Comparison of ENCODE assay signal across 18 cellular contexts in genomic region chr1:225511828-225512381, GRCh38.
DNase-seq lines count a peak whose midpoint lies in the region; FAIRE-seq and TF ChIP-seq lines count a peak whose summit lies in the region.
"Had no signal": no experiment of that assay in that cellular context is flagged by ENCODE, and none has a peak within 500 bp of the region (broad histone marks: within the 10 kb centered on the region; RNA-seq: fewer than 3 reads in every experiment).

No MANE protein-coding gene starts in this region.

- POLR2A ChIA-PET in PC-9 (lab: Charles Lee; ENCODE audit: unreplicated experiment), result no interaction called here

- H3K4me2 ChIP-seq in PC-9 (no peak overlapping the region), smooth muscle cell (no peak overlapping the region)

- DNase-seq in H54 (ENCODE audit: insufficient read length, low spot score), result no peak
- no peak for DNase-seq in PC-9
- no peak for DNase-seq in dorsolateral prefrontal cortex
- no peak for DNase-seq in smooth muscle cell (lab: John Stamatoyannopoulos, UW; ENCODE audit: unreplicated experiment)
- DNase-seq in AG08396 (ENCODE audit: low spot score), result no peak
- no peak for DNase-seq in cerebellum (ENCODE audit: low spot score)
- DNase-seq in SW 1271 (lab: John Stamatoyannopoulos, UW), result no peak
- DNase-seq: ACHN; C1 segment of cervical spinal cord; Calu3; CD4-positive, alpha-beta T cell; DMS 273 treated with DMSO at 0.1 percent for 48 hours; DMS79 treated with DMSO at 0.1 percent for 48 hours; EL; GDM1; H7 had no signal

- H3K27ac ChIP-seq in PC-9, result peak overlapping the region; percentile 24; the same call in 1 of the 2 replicates
- peak overlapping the region in 48 of 59 donors; percentile 2 to 99 (median 92) for H3K27ac ChIP-seq in dorsolateral prefrontal cortex
- peak overlapping the region; percentile 19 for H3K27ac ChIP-seq in smooth muscle cell (ENCODE audit: low read depth)

- BruUV-seq in PC-9 (replicated peaks; lab: Mats Ljungman, UMichigan), result no TSS peak

- no peak overlapping the region for H2AFZ ChIP-seq in PC-9
- H2AFZ ChIP-seq in smooth muscle cell (ENCODE audit: low read depth), result no peak overlapping the region

- H3K9me2 ChIP-seq in PC-9 (ENCODE audit: insufficient read depth), result no peaks in the 10 kb centered on the region

- 0 out of 2 replicates have a peak, but pooled peaks cover 3% of the 10 kb centered on the region for H3K79me2 ChIP-seq in PC-9 (ENCODE audit: low read depth)
- H3K79me2 ChIP-seq in smooth muscle cell (ENCODE audit: low read depth), result peaks cover 26% of the 10 kb centered on the region

- intact Hi-C loops in PC-9 (cut with micrococcal nuclease; ENCODE audit: unreplicated experiment) (no loop called here), dorsolateral prefrontal cortex (cut with DNase I) (no loop called here)

- H3K9ac ChIP-seq in smooth muscle cell (ENCODE audit: low read depth), result no peak overlapping the region

- H3K36me3 ChIP-seq in PC-9 (ENCODE audit: low read depth), result peaks cover 23% of the 10 kb centered on the region
- peaks cover 9% of the 10 kb centered on the region for H3K36me3 ChIP-seq in smooth muscle cell (ENCODE audit: low read depth)

- FAIRE-seq in H54 (lab: Jason Lieb, UNC), result peak; percentile 50
- FAIRE-seq: GM19239, K562 had no signal

- H4K20me1 ChIP-seq in PC-9 (ENCODE audit: insufficient read depth), result no peaks in the 10 kb centered on the region
- peaks cover 28% of the 10 kb centered on the region for H4K20me1 ChIP-seq in smooth muscle cell (ENCODE audit: low read depth)

- no peaks in the 10 kb centered on the region for H3K27me3 ChIP-seq in PC-9 (ENCODE audit: insufficient read depth, low read depth)
- H3K27me3 ChIP-seq in dorsolateral prefrontal cortex, result no peaks in the 10 kb centered on the region
- H3K27me3 ChIP-seq in smooth muscle cell (ENCODE audit: low read depth), result no peaks in the 10 kb centered on the region

- WGBS in smooth muscle cell (ENCODE audit: low lambda C conversion rate), result 96% methylated on average over 4 of the region's 4 CpGs

- CTCF ChIA-PET in PC-9 (lab: Charles Lee), result no interaction called here

- no peak for TF ChIP-seq POLR2A in H54 (IDR thresholded peaks at IDR 0.05; ENCODE audit: low read depth, low read length)

- no peak for TF ChIP-seq CTCF in PC-9 (conservative IDR thresholded peaks at IDR 0.05)
- TF ChIP-seq CTCF in dorsolateral prefrontal cortex (IDR thresholded peaks at IDR 0.05 in 54 of 56, conservative IDR thresholded peaks at IDR 0.05 in 2 of 56; ENCODE audit: low read depth in 1 of 56, partially characterized antibody in 56 of 56), result no peak
- TF ChIP-seq CTCF in smooth muscle cell (IDR thresholded peaks at IDR 0.05; ENCODE audit: borderline replicate concordance, insufficient read depth, poor library complexity, severe bottlenecking), result no peak

- H3F3A ChIP-seq in PC-9 (ENCODE audit: insufficient read depth, low read depth) (peaks cover 34% of the 10 kb centered on the region), smooth muscle cell (ENCODE audit: low read depth) (peaks cover 5% of the 10 kb centered on the region)

- H3K4me1 ChIP-seq in PC-9 (replicated peaks; ENCODE audit: insufficient read depth), result peaks cover 36% of the 10 kb centered on the region
- peaks cover 37% of the 10 kb centered on the region for H3K4me1 ChIP-seq in smooth muscle cell (ENCODE audit: low read depth)

- H3K9me3 ChIP-seq in PC-9 (ENCODE audit: insufficient read depth, low read depth), result peaks cover 4% of the 10 kb centered on the region; the same call in 1 of the 2 replicates
- H3K9me3 ChIP-seq in smooth muscle cell (replicated peaks; ENCODE audit: low read depth), result no peaks in the 10 kb centered on the region

- H3K4me3 ChIP-seq in PC-9 (no peak overlapping the region), dorsolateral prefrontal cortex (no peak overlapping the region), smooth muscle cell (no peak overlapping the region)
- H3K4me3 ChIP-seq: K562 had no signal

Comparison
In these comparisons a context has a peak if more than half of its experiments do, and no peak if none do; other contexts are left out.
1. H3K27ac ChIP-seq: peak in every context shown above with its lines; median percentile 92 in dorsolateral prefrontal cortex; 24 in PC-9; 19 in smooth muscle cell.